24 cellular contexts compared by ENCODE assay signal in genomic region chr2:224060783-224061482, GRCh38.
"Had no signal": no experiment of that assay in that cellular context is flagged by ENCODE, and none has a peak within 500 bp of the region (broad histone marks: within the 10 kb centered on the region; RNA-seq: fewer than 3 reads in every experiment).

No MANE protein-coding gene starts in this region.

- ATAC-seq: activated CD4-positive, CD25-positive, alpha-beta regulatory T cell treated with anti-CD3 and anti-CD28 coated beads, Interleukin-2, amount 50 U/mL, for 24 hours; activated CD8-positive, alpha-beta T cell treated with anti-CD3 and anti-CD28 coated beads for 36 hours; activated T-cell treated with anti-CD3 and anti-CD28 coated beads, Interleukin-2, amount 50 U/mL, for 72 hours had no signal

- H3K27ac Mint-ChIP-seq: activated CD8-positive, alpha-beta T cell treated with anti-CD3 and anti-CD28 coated beads for 36 hours; activated naive CD8-positive, alpha-beta T cell treated with anti-CD3 and anti-CD28 coated beads, Interleukin-2, amount 10 ng/mL, durations not matched to agents 7 days and 5 days; activated T-cell treated with anti-CD3 and anti-CD28 coated beads, Interleukin-2, amount 50 U/mL, for 72 hours; activated T-helper 2 cell treated with anti-CD3 and anti-CD28 coated beads, Interferon-gamma antibody, Interleukin-2, Interleukin-4, amounts not matched to agents 10 μg/mL and 5 μg/mL and 100 μg/mL, durations not matched to agents 14 hours and 24 hours and 36 hours had no signal

- H3K27me3 Mint-ChIP-seq: activated CD8-positive, alpha-beta T cell treated with anti-CD3 and anti-CD28 coated beads for 36 hours had no signal

- H3K4me3 Mint-ChIP-seq: activated CD8-positive, alpha-beta T cell treated with anti-CD3 and anti-CD28 coated beads for 36 hours; activated naive CD8-positive, alpha-beta T cell treated with anti-CD3 and anti-CD28 coated beads, Interleukin-2, amount 10 ng/mL, durations not matched to agents 7 days and 5 days; activated T-cell treated with anti-CD3 and anti-CD28 coated beads, Interleukin-2, amount 50 U/mL, for 72 hours had no signal

- H3K9me3 Mint-ChIP-seq: activated CD8-positive, alpha-beta T cell treated with anti-CD3 and anti-CD28 coated beads for 36 hours; activated naive CD8-positive, alpha-beta T cell treated with anti-CD3 and anti-CD28 coated beads, Interleukin-2, amount 10 ng/mL, durations not matched to agents 7 days and 5 days; activated T-helper 2 cell treated with anti-CD3 and anti-CD28 coated beads, Interferon-gamma antibody, Interleukin-2, Interleukin-4, amounts not matched to agents 10 μg/mL and 5 μg/mL and 100 μg/mL, durations not matched to agents 14 hours and 24 hours and 36 hours had no signal

- H3K4me1 Mint-ChIP-seq: activated naive CD8-positive, alpha-beta T cell treated with anti-CD3 and anti-CD28 coated beads, Interleukin-2, amount 10 ng/mL, durations not matched to agents 7 days and 5 days had no signal

- DNase-seq: activated CD4-positive, alpha-beta T cell treated with anti-CD3 and anti-CD28 coated beads for 4 hours; activated CD8-positive, alpha-beta memory T cell treated with anti-CD3 and anti-CD28 coated beads, Interleukin-2, amount 50 U/mL, for 4 hours; activated CD8-positive, alpha-beta T cell treated with anti-CD3 and anti-CD28 coated beads for 36 hours; activated gamma-delta T cell treated with Interleukin-2 at 50 U/mL for 16 hours; activated naive CD4-positive, alpha-beta T cell treated with anti-CD3 and anti-CD28 coated beads, Interleukin-2, amount 50 U/mL, for 16 hours; activated naive CD8-positive, alpha-beta T cell treated with anti-CD3 and anti-CD28 coated beads, Interleukin-2, amount 10 ng/mL, durations not matched to agents 7 days and 5 days; activated T-cell treated with anti-CD3 and anti-CD28 coated beads, Interleukin-2, amount 50 U/mL, for 72 hours; adrenal gland; aorta; caudate nucleus; colonic mucosa; NCI-H1092; NCI-H1417; NCI-H1694; NCI-H2029 treated with DMSO at 0.1 percent for 48 hours; NCI-H345; NCI-H510A; NCI-H69; NK-92 treated with Interleukin-12 subunit alpha and Interleukin-12 subunit beta, amount 100 ng/mL, for 24 hours; SJCRH30; SK-N-SH; T-helper 1 cell had no signal

- H3K36me3 Mint-ChIP-seq: activated naive CD8-positive, alpha-beta T cell treated with anti-CD3 and anti-CD28 coated beads, Interleukin-2, amount 10 ng/mL, durations not matched to agents 7 days and 5 days had no signal
